1 cellular context compared by ENCODE assay signal in genomic region chr16:3400446-3400778, GRCh38.
TF ChIP-seq lines count a peak whose summit lies in the region.

No MANE protein-coding gene starts in this region.

TF ChIP-seq in SK-N-SH, 30 proteins besides CTCF, POLR2A, EP300 and RAD21 (continued from another document):
- TF ChIP-seq GABPA (IDR thresholded peaks at IDR 0.05; ENCODE audit: low read depth) (no peak), MXI1 (IDR thresholded peaks at IDR 0.05; ENCODE audit: low read depth, low read length) (no peak)
